In the genomic region with DNA sequence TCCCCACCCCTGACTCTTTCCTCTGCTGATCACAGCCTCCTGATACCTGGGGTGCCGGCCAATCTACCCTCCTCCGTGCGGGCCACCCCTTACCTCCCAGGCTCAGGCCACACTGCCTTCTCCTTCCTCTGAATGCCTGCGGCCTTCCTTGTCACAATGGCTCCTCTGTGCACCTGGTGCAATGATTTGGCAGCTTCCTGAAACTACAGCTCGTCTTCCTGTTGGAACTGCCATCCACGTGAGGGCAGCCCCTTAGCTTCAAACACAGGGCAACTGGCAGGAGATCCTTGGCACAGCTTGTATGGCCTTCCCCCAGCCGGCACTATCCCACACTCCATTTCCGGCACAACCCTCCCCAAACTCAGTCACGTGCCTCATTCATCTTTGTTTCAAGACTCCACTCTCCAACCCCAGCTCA, we compare ENCODE assay signal across 13 cellular contexts.
DNase-seq lines count a peak whose midpoint lies in the region; ATAC-seq, FAIRE-seq and TF ChIP-seq lines count a peak whose summit lies in the region.
"Had no signal": no experiment of that assay in that cellular context is flagged by ENCODE, and none has a peak within 500 bp of the region (broad histone marks: within the 10 kb centered on the region; RNA-seq: fewer than 3 reads in every experiment).

No MANE protein-coding gene starts in this region.

- no peak overlapping the region for H3K4me2 ChIP-seq in parathyroid adenoma (ENCODE audit: low read length)

- no peaks in the 10 kb centered on the region for H3K27me3 Mint-ChIP-seq in stimulated activated naive CD8-positive, alpha-beta T cell treated with anti-CD3 and anti-CD28 coated beads, Interleukin-15, Interleukin-2, amounts not matched to agents 100 ng/mL and 50 ng/mL, for 24 hours
- H3K27me3 Mint-ChIP-seq in stimulated activated naive CD8-positive, alpha-beta T cell treated with anti-CD3 and anti-CD28 coated beads, Interleukin-15, amount 100 ng/mL, for 72 hours: peaks cover 15% of the 10 kb centered on the region
- peaks cover 13% of the 10 kb centered on the region for H3K27me3 Mint-ChIP-seq in glutamatergic neuron (ENCODE audit: unreplicated experiment)
- H3K27me3 Mint-ChIP-seq: activated CD4-positive, alpha-beta T cell treated with anti-CD3 and anti-CD28 coated beads, Interleukin-2, amount 10 ng/mL, durations not matched to agents 7 days and 5 days had no signal

- H3K27ac ChIP-seq in parathyroid adenoma: peak overlapping the region; percentile 8

- no peak for TF ChIP-seq POLR2A in GM12892 (IDR thresholded peaks at IDR 0.05; ENCODE audit: low read depth, low read length)

- no peaks in the 10 kb centered on the region for H3K36me3 Mint-ChIP-seq in stimulated activated naive CD8-positive, alpha-beta T cell treated with anti-CD3 and anti-CD28 coated beads, Interleukin-15, Interleukin-2, amounts not matched to agents 100 ng/mL and 50 ng/mL, for 24 hours (ENCODE audit: low read depth)
- no peaks in the 10 kb centered on the region for H3K36me3 Mint-ChIP-seq in glutamatergic neuron (ENCODE audit: unreplicated experiment)

- no peaks in the 10 kb centered on the region for H3K4me1 ChIP-seq in parathyroid adenoma

- H3K27ac Mint-ChIP-seq in stimulated activated naive CD8-positive, alpha-beta T cell treated with anti-CD3 and anti-CD28 coated beads, Interleukin-15, Interleukin-2, amounts not matched to agents 100 ng/mL and 50 ng/mL, for 24 hours: peak overlapping the region; percentile 87
- no peak overlapping the region for H3K27ac Mint-ChIP-seq in stimulated activated naive CD8-positive, alpha-beta T cell treated with anti-CD3 and anti-CD28 coated beads, Interleukin-15, amount 100 ng/mL, for 72 hours
- peak overlapping the region; percentile 5 for H3K27ac Mint-ChIP-seq in glutamatergic neuron (ENCODE audit: unreplicated experiment)
- H3K27ac Mint-ChIP-seq: activated CD4-positive, alpha-beta T cell treated with anti-CD3 and anti-CD28 coated beads, Interleukin-2, amount 10 ng/mL, durations not matched to agents 7 days and 5 days; effector memory CD8-positive, alpha-beta T cell had no signal

- H3K4me3 ChIP-seq in parathyroid adenoma (ENCODE audit: low read depth, low read length): no peak overlapping the region

- no peak for TF ChIP-seq CTCF in glutamatergic neuron (IDR thresholded peaks at IDR 0.05; ENCODE audit: partially characterized antibody, unreplicated experiment)
- no peak for TF ChIP-seq CTCF in parathyroid adenoma (IDR thresholded peaks at IDR 0.05)

- no peak for FAIRE-seq in GM12892 (lab: Jason Lieb, UNC)

- no peaks in the 10 kb centered on the region for H3K9me3 ChIP-seq in parathyroid adenoma (ENCODE audit: control insufficient read depth, low read length)

- H3K4me3 Mint-ChIP-seq in stimulated activated naive CD8-positive, alpha-beta T cell treated with anti-CD3 and anti-CD28 coated beads, Interleukin-15, Interleukin-2, amounts not matched to agents 100 ng/mL and 50 ng/mL, for 24 hours: peak overlapping the region; percentile 75
- H3K4me3 Mint-ChIP-seq in stimulated activated naive CD8-positive, alpha-beta T cell treated with anti-CD3 and anti-CD28 coated beads, Interleukin-15, amount 100 ng/mL, for 72 hours: no peak overlapping the region
- H3K4me3 Mint-ChIP-seq in glutamatergic neuron (ENCODE audit: unreplicated experiment): no peak overlapping the region
- H3K4me3 Mint-ChIP-seq: activated CD4-positive, alpha-beta T cell treated with anti-CD3 and anti-CD28 coated beads, Interleukin-2, amount 10 ng/mL, durations not matched to agents 7 days and 5 days; effector memory CD8-positive, alpha-beta T cell had no signal

- H3K27me3 ChIP-seq in parathyroid adenoma (ENCODE audit: control insufficient read depth, insufficient read depth, low read length): no peaks in the 10 kb centered on the region

- H2AFZ ChIP-seq in parathyroid adenoma: no peak overlapping the region

- ATAC-seq in stimulated activated naive CD8-positive, alpha-beta T cell treated with anti-CD3 and anti-CD28 coated beads, Interleukin-15, amount 100 ng/mL, for 72 hours: no peak
- no peak for ATAC-seq in HG03135 (IDR thresholded peaks at IDR 0.05; ENCODE audit: unreplicated experiment)
- ATAC-seq in GM21576 (IDR thresholded peaks at IDR 0.05; ENCODE audit: unreplicated experiment): no peak
- ATAC-seq: effector memory CD8-positive, alpha-beta T cell had no signal

- H3K9me3 Mint-ChIP-seq in stimulated activated naive CD8-positive, alpha-beta T cell treated with anti-CD3 and anti-CD28 coated beads, Interleukin-15, Interleukin-2, amounts not matched to agents 100 ng/mL and 50 ng/mL, for 24 hours: no peaks in the 10 kb centered on the region
- H3K9me3 Mint-ChIP-seq in stimulated activated naive CD8-positive, alpha-beta T cell treated with anti-CD3 and anti-CD28 coated beads, Interleukin-15, amount 100 ng/mL, for 72 hours: no peaks in the 10 kb centered on the region
- peaks cover 2% of the 10 kb centered on the region for H3K9me3 Mint-ChIP-seq in glutamatergic neuron (ENCODE audit: unreplicated experiment)
- H3K9me3 Mint-ChIP-seq: activated CD4-positive, alpha-beta T cell treated with anti-CD3 and anti-CD28 coated beads, Interleukin-2, amount 10 ng/mL, durations not matched to agents 7 days and 5 days; effector memory CD8-positive, alpha-beta T cell had no signal

- DNase-seq in stimulated activated naive CD8-positive, alpha-beta T cell treated with anti-CD3 and anti-CD28 coated beads, Interleukin-15, amount 100 ng/mL, for 72 hours: no peak
- DNase-seq in glutamatergic neuron: no peak
- no peak for DNase-seq in NCI-H1417 (lab: John Stamatoyannopoulos, UW)
- DNase-seq in GM12892 (ENCODE audit: insufficient read length): no peak
- DNase-seq: activated CD4-positive, alpha-beta T cell treated with anti-CD3 and anti-CD28 coated beads, Interleukin-2, amount 10 ng/mL, durations not matched to agents 7 days and 5 days; AML-193; effector memory CD8-positive, alpha-beta T cell; NCI-H69; stimulated activated CD4-positive, alpha-beta T cell treated with anti-CD3 and anti-CD28 coated beads, Interleukin-1b, Interleukin-23, amount 100 ng/mL, for 48 hours had no signal

- no peak overlapping the region for H3K9ac ChIP-seq in parathyroid adenoma

- H3K4me1 Mint-ChIP-seq in stimulated activated naive CD8-positive, alpha-beta T cell treated with anti-CD3 and anti-CD28 coated beads, Interleukin-15, Interleukin-2, amounts not matched to agents 100 ng/mL and 50 ng/mL, for 24 hours (ENCODE audit: low read depth): peaks cover 13% of the 10 kb centered on the region
- no peaks in the 10 kb centered on the region for H3K4me1 Mint-ChIP-seq in stimulated activated naive CD8-positive, alpha-beta T cell treated with anti-CD3 and anti-CD28 coated beads, Interleukin-15, amount 100 ng/mL, for 72 hours
- H3K4me1 Mint-ChIP-seq in glutamatergic neuron (ENCODE audit: low read depth, unreplicated experiment): peaks cover 4% of the 10 kb centered on the region

- H3K79me2 ChIP-seq in parathyroid adenoma: no peaks in the 10 kb centered on the region

- no peaks in the 10 kb centered on the region for H3K36me3 ChIP-seq in parathyroid adenoma (ENCODE audit: control insufficient read depth, insufficient read depth, low read length)

Comparison
In these comparisons a context has a peak if more than half of its experiments do, and no peak if none do; other contexts are left out.
1. H3K27ac Mint-ChIP-seq: peak in stimulated activated naive CD8-positive, alpha-beta T cell treated with anti-CD3 and anti-CD28 coated beads, Interleukin-15, Interleukin-2, amounts not matched to agents 100 ng/mL and 50 ng/mL, for 24 hours (single experiment) and glutamatergic neuron (single experiment); none in stimulated activated naive CD8-positive, alpha-beta T cell treated with anti-CD3 and anti-CD28 coated beads, Interleukin-15, amount 100 ng/mL, for 72 hours (0 of 2).